ENCODE assay signal across 15 cellular contexts in the genomic region with DNA sequence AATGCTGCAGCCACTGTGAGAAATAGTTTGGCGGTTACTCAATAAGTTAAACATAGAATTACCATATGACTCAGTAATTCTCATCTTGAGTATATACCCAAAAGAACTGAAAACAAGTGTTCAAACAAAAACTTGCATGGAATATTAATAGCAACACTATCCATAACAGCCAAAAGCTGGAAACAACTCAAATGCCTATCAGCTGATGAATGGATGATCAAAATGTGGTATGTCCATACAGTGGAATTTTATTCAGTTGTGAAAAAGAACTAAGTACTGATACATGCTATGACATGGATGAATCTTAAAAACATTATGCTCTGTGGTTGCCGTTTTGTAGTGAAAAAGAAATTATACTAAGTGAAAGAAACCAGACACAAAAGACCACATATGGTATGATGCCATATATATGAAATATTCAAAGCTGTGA.
DNase-seq lines count a peak whose midpoint lies in the region; ATAC-seq, FAIRE-seq and TF ChIP-seq lines count a peak whose summit lies in the region.
"Had no signal": no experiment of that assay in that cellular context is flagged by ENCODE, and none has a peak within 500 bp of the region (broad histone marks: within the 10 kb centered on the region; RNA-seq: fewer than 3 reads in every experiment).

No MANE protein-coding gene starts in this region.

- H3K4me2 ChIP-seq in OCI-LY3 (ENCODE audit: low read length) = peak overlapping the region; percentile 27

- no peak overlapping the region for H3K4me3 ChIP-seq in OCI-LY3 (ENCODE audit: low read length)
- H3K4me3 ChIP-seq in colonic mucosa = no peak overlapping the region

- no peaks in the 10 kb centered on the region for H3K79me2 ChIP-seq in OCI-LY3 (ENCODE audit: low read length)

- peak overlapping the region; percentile 62 for H3K27ac ChIP-seq in OCI-LY3 (ENCODE audit: low read length)
- no peak overlapping the region for H3K27ac ChIP-seq in colonic mucosa

- intact Hi-C loops in colonic mucosa (cut with DNase I) = no loop called here

- H3K9ac ChIP-seq in OCI-LY3 (ENCODE audit: low read length) (no peak overlapping the region), colonic mucosa (ENCODE audit: low read depth in 2 of 2, low read length in 2 of 2) (no peak overlapping the region)

- peaks cover 9% of the 10 kb centered on the region for H3K36me3 ChIP-seq in OCI-LY3 (replicated peaks; ENCODE audit: low read depth, low read length)
- no peaks in the 10 kb centered on the region for H3K36me3 ChIP-seq in colonic mucosa

- DNase-seq in GM12891 (ENCODE audit: insufficient read length, low spot score) (no peak), medulla oblongata (ENCODE audit: extremely low spot score) (no peak), D721Med (ENCODE audit: insufficient read length, low spot score) (no peak), NCI-H1436 treated with DMSO at 0.1 percent for 48 hours (lab: John Stamatoyannopoulos, UW) (no peak), colonic mucosa (no peak)
- DNase-seq: activated gamma-delta T cell; CD4-positive, alpha-beta memory T cell; hypothalamus; KG1; NCI-H69; small intestine; stimulated activated naive CD4-positive, alpha-beta T cell had no signal

- no peaks in the 10 kb centered on the region for H4K20me1 ChIP-seq in OCI-LY3 (ENCODE audit: insufficient read depth, low read length)

- H3K27me3 ChIP-seq in OCI-LY3 (ENCODE audit: low read depth, low read length) (no peaks in the 10 kb centered on the region), colonic mucosa (no peaks in the 10 kb centered on the region)

- TF ChIP-seq POLR2A in GM12891 (IDR thresholded peaks at IDR 0.05; ENCODE audit: low read depth, low read length) = no peak

- TF ChIP-seq CTCF in OCI-LY3 (IDR thresholded peaks at IDR 0.05; ENCODE audit: low read depth, low read length) = no peak
- no peak for TF ChIP-seq CTCF in D721Med (IDR thresholded peaks at IDR 0.05; ENCODE audit: insufficient read depth, missing control alignments)
- TF ChIP-seq CTCF in colonic mucosa (IDR thresholded peaks at IDR 0.05) = no peak

- H3K9me3 ChIP-seq in OCI-LY3 (ENCODE audit: insufficient read depth, low read length) = no peaks in the 10 kb centered on the region
- no peaks in the 10 kb centered on the region for H3K9me3 ChIP-seq in colonic mucosa

- peaks cover 28% of the 10 kb centered on the region for H3K4me1 ChIP-seq in OCI-LY3 (ENCODE audit: low read length)
- no peaks in the 10 kb centered on the region for H3K4me1 ChIP-seq in colonic mucosa

- no peak overlapping the region for H2AFZ ChIP-seq in OCI-LY3 (ENCODE audit: low read depth, low read length)

- FAIRE-seq in GM12891 (lab: Jason Lieb, UNC) (peak; percentile 40), D721Med (lab: Jason Lieb, UNC) (no peak)
- FAIRE-seq: small intestine had no signal

- peak; percentile 73 for ATAC-seq in GM19043 (IDR thresholded peaks at IDR 0.05; ENCODE audit: low read depth, unreplicated experiment)
- ATAC-seq in HG02870 (IDR thresholded peaks at IDR 0.05; ENCODE audit: unreplicated experiment) = peak; percentile 83

TF ChIP-seq in GM12891, 5 proteins besides CTCF, POLR2A, EP300 and RAD21:
- TF ChIP-seq POLR2AphosphoS5 (IDR thresholded peaks at IDR 0.05; ENCODE audit: low read depth, low read length) (no peak), TAF1 (IDR thresholded peaks at IDR 0.05; ENCODE audit: low read depth, low read length) (no peak), SPI1 (IDR thresholded peaks at IDR 0.05; ENCODE audit: low read depth, low read length) (no peak), PAX5 (IDR thresholded peaks at IDR 0.05; ENCODE audit: insufficient read depth, low read length, severe bottlenecking) (no peak), POU2F2 (IDR thresholded peaks at IDR 0.05; ENCODE audit: low read depth, low read length) (no peak)
